In genomic region chr14:95394297-95394891, GRCh38 we compare ENCODE assay signal across 31 cellular contexts.
"Had no signal": no experiment of that assay in that cellular context is flagged by ENCODE, and none has a peak within 500 bp of the region (broad histone marks: within the 10 kb centered on the region; RNA-seq: fewer than 3 reads in every experiment).

No MANE protein-coding gene starts in this region.

- H2AFZ ChIP-seq: parathyroid adenoma had no signal

- H3K9me3 Mint-ChIP-seq: natural killer cell treated with Interleukin-12 subunit alpha and Interleukin-12 subunit beta and Interleukin-15 and Interleukin-18, amount 100 ng/mL, for 72 hours; nephron progenitor cell had no signal

- H3K36me3 Mint-ChIP-seq: natural killer cell treated with Interleukin-12 subunit alpha and Interleukin-12 subunit beta and Interleukin-15 and Interleukin-18, amount 100 ng/mL, for 72 hours had no signal

- H3K27me3 Mint-ChIP-seq: stimulated activated memory B cell treated with anti-CD40 and anti-IgM and Interleukin-4, amounts not matched to agents 10 μg/mL and 1 μg/mL and 100 μg/mL, for 72 hours; stimulated activated naive CD8-positive, alpha-beta T cell treated with anti-CD3 and anti-CD28 coated beads, Interleukin-15, amount 100 ng/mL, for 72 hours had no signal

- H3K4me1 Mint-ChIP-seq: nephron progenitor cell, neural crest cell had no signal

- ATAC-seq: naive thymus-derived CD8-positive, alpha-beta T cell; natural killer cell treated with Interleukin-12 subunit alpha and Interleukin-12 subunit beta and Interleukin-15 and Interleukin-18, amount 100 ng/mL, for 72 hours; sciatic nerve; stimulated activated memory B cell treated with anti-CD40 and anti-IgM and Interleukin-4, amounts not matched to agents 10 μg/mL and 1 μg/mL and 100 μg/mL, for 72 hours had no signal

- H3K79me2 ChIP-seq: parathyroid adenoma had no signal

- H3K4me1 ChIP-seq: parathyroid adenoma, psoas muscle, suprapubic skin, testis, transverse colon, upper lobe of left lung, vagina had no signal

- H3K4me3 Mint-ChIP-seq: naive thymus-derived CD8-positive, alpha-beta T cell; natural killer cell treated with Interleukin-12 subunit alpha and Interleukin-12 subunit beta and Interleukin-15 and Interleukin-18, amount 100 ng/mL, for 72 hours; nephron progenitor cell; neural crest cell; stimulated activated memory B cell treated with anti-CD40 and anti-IgM and Interleukin-4, amounts not matched to agents 10 μg/mL and 1 μg/mL and 100 μg/mL, for 72 hours; stimulated activated naive CD8-positive, alpha-beta T cell treated with anti-CD3 and anti-CD28 coated beads, Interleukin-15, amount 100 ng/mL, for 72 hours had no signal

- H3K27me3 ChIP-seq: ovary, spleen, suprapubic skin, testis, tibial artery, transverse colon, upper lobe of left lung, vagina had no signal

- H3K36me3 ChIP-seq: ovary, spleen, suprapubic skin, tibial artery, transverse colon, upper lobe of left lung, vagina had no signal

- H3K27ac Mint-ChIP-seq: naive thymus-derived CD8-positive, alpha-beta T cell; natural killer cell treated with Interleukin-12 subunit alpha and Interleukin-12 subunit beta and Interleukin-15 and Interleukin-18, amount 100 ng/mL, for 72 hours; nephron progenitor cell; progenitor cell of endocrine pancreas; stimulated activated memory B cell treated with anti-CD40 and anti-IgM and Interleukin-4, amounts not matched to agents 10 μg/mL and 1 μg/mL and 100 μg/mL, for 72 hours; stimulated activated naive CD8-positive, alpha-beta T cell treated with anti-CD3 and anti-CD28 coated beads, Interleukin-15, amount 100 ng/mL, for 72 hours had no signal

- H3K4me3 ChIP-seq: ovary, psoas muscle, skin epidermis, smooth muscle cell, spleen, suprapubic skin, testis, tibial artery, transverse colon, upper lobe of left lung, vagina had no signal

- H3K9ac ChIP-seq: parathyroid adenoma had no signal

- DNase-seq: naive thymus-derived CD8-positive, alpha-beta T cell; nephron progenitor cell; occipital lobe; ovary; posterior cingulate gyrus; psoas muscle; right cardiac atrium; stimulated activated CD4-positive, alpha-beta T cell treated with anti-CD3 and anti-CD28 coated beads, Interleukin-12 subunit alpha, Interleukin-12 subunit beta, amount 100 ng/mL, for 4 hours; stimulated activated CD4-positive, alpha-beta T cell treated with anti-CD3 and anti-CD28 coated beads, Interleukin-1b, Interleukin-23, amount 100 ng/mL, for 48 hours; stimulated activated CD4-positive, alpha-beta T cell treated with anti-CD3 and anti-CD28 coated beads, Interleukin-4, amount 100 ng/mL, for 1 hour; stimulated activated CD4-positive, alpha-beta T cell treated with anti-CD3 and anti-CD28 coated beads, Interleukin-4, amount 100 ng/mL, for 4 hours; stimulated activated CD8-positive, alpha-beta memory T cell treated with anti-CD3 and anti-CD28 coated beads, Interleukin-4, amount 100 ng/mL, for 48 hours; stimulated activated naive CD4-positive, alpha-beta T cell; stimulated activated naive CD8-positive, alpha-beta T cell treated with anti-CD3 and anti-CD28 coated beads, Interleukin-15, amount 100 ng/mL, for 72 hours; stimulated activated naive CD8-positive, alpha-beta T cell treated with anti-CD3 and anti-CD28 coated beads, Interleukin-15, Interleukin-2, amounts not matched to agents 100 U/mL and 50 U/mL, for 24 hours; substantia nigra; testis; tibial artery; transverse colon; upper lobe of left lung had no signal

- H3K9me3 ChIP-seq: ovary, psoas muscle, suprapubic skin, testis, tibial artery, transverse colon, upper lobe of left lung, vagina had no signal

- H3K27ac ChIP-seq: ovary, parathyroid adenoma, psoas muscle, skin epidermis, spleen, suprapubic skin, testis, tibial artery, transverse colon, upper lobe of left lung, vagina had no signal

- H3K4me2 ChIP-seq: smooth muscle cell had no signal
